In the genomic region with DNA sequence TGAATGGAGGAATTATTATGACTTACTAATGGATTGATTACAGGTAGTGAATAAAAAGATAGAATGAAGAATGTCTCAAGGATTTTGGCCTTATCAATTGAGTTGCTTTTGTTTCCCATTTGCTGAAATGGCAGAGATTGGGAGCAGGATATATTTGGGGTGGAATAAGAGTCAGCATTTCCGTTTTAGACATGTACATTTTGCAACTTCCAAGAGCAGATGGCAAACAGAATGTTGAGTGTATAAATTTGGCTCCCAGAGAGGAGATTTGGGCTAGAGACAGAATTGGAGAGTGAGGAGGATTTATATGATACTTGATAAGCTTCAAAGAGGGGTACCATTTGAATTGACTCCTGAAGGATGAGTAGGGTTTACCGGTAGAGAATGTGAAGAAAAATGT, we compare ENCODE assay signal across 29 cellular contexts.
A peak's percentile ranks its signal among the peaks of the same experiment; 100 is the strongest.
DNase-seq lines count a peak whose midpoint lies in the region; TF ChIP-seq lines count a peak whose summit lies in the region.
"Had no signal": no experiment of that assay in that cellular context is flagged by ENCODE, and none has a peak within 500 bp of the region (broad histone marks: within the 10 kb centered on the region; RNA-seq: fewer than 3 reads in every experiment).

No MANE protein-coding gene starts in this region.

- H3K9me3 ChIP-seq in adipocyte (ENCODE audit: control insufficient read depth, low read length) (no peaks in the 10 kb centered on the region), prostate gland (no peaks in the 10 kb centered on the region)
- H3K9me3 ChIP-seq: BLaER1, SJCRH30 had no signal

- H3K27ac ChIP-seq in ACC112 (ENCODE audit: low read depth, low read length) (peak overlapping the region; percentile 96), prostate gland (no peak overlapping the region)
- H3K27ac ChIP-seq: 22Rv1, BLaER1, HL-60, KMS-11, SJCRH30 had no signal

- H3K4me1 Mint-ChIP-seq in osteocyte (ENCODE audit: unreplicated experiment) = peaks cover 62% of the 10 kb centered on the region
- H3K4me1 Mint-ChIP-seq: CD4-positive, CD25-positive, alpha-beta regulatory T cell; IgD-negative memory B cell had no signal

- H3K9me3 Mint-ChIP-seq in osteocyte (ENCODE audit: unreplicated experiment) = peaks cover 5% of the 10 kb centered on the region
- H3K9me3 Mint-ChIP-seq: GM23338, H9 had no signal

- peak overlapping the region; percentile 84 for H3K27ac Mint-ChIP-seq in osteocyte (ENCODE audit: unreplicated experiment)
- H3K27ac Mint-ChIP-seq: CD4-positive, CD25-positive, alpha-beta regulatory T cell; GM23338; H9; IgD-negative memory B cell had no signal

- no peak for TF ChIP-seq POLR2A in prostate gland (IDR thresholded peaks at IDR 0.05)

- TF ChIP-seq CTCF in fibroblast of mammary gland (conservative IDR thresholded peaks at IDR 0.05; ENCODE audit: control insufficient read depth, insufficient read depth, low read depth, low read length) (no peak), osteocyte (IDR thresholded peaks at IDR 0.05) (no peak), prostate gland (IDR thresholded peaks at IDR 0.05) (no peak)

- H3K4me3 ChIP-seq in ACC112 (ENCODE audit: low read depth, low read length) (no peak overlapping the region), adipocyte (ENCODE audit: low read length) (no peak overlapping the region), fibroblast of mammary gland (ENCODE audit: control insufficient read depth, low read depth, low read length) (no peak overlapping the region), prostate gland (no peak overlapping the region)
- H3K4me3 ChIP-seq: BLaER1, GM23338, SJCRH30 had no signal

- H3K4me3 Mint-ChIP-seq in osteocyte (ENCODE audit: unreplicated experiment) = no peak overlapping the region
- H3K4me3 Mint-ChIP-seq: CD4-positive, CD25-positive, alpha-beta regulatory T cell; GM23338; H9; IgD-negative memory B cell had no signal

- no peaks in the 10 kb centered on the region for H3K27me3 Mint-ChIP-seq in osteocyte (ENCODE audit: unreplicated experiment)
- H3K27me3 Mint-ChIP-seq: CD4-positive, CD25-positive, alpha-beta regulatory T cell; IgD-negative memory B cell had no signal

- 71% methylated on average over 2 of the region's 2 CpGs for WGBS in prostate gland

- DNase-seq in adipocyte (ENCODE audit: low read depth) = no peak
- DNase-seq in fibroblast of mammary gland (ENCODE audit: low read depth) = peak; percentile 36
- no peak for DNase-seq in osteocyte (ENCODE audit: extremely low spot score, unreplicated experiment)
- DNase-seq in NCI-H1048 (lab: John Stamatoyannopoulos, UW) = no peak
- DNase-seq in prostate gland (ENCODE audit: low spot score) = no peak
- DNase-seq in hepatic stellate cell (ENCODE audit: low spot score) = no peak
- DNase-seq in cardiac septum (ENCODE audit: low spot score) = no peak
- DNase-seq: ACHN; CD4-positive, CD25-positive, alpha-beta regulatory T cell; DMS153; DND-41; H9; MM.1S; NCI-H1417; NCI-H1694; NCI-H2029 treated with DMSO at 0.1 percent for 48 hours; NCI-H446 treated with DMSO at 0.1 percent for 48 hours; NCI-H526; NCI-H82; NK-92 treated with Interleukin-12 subunit alpha and Interleukin-12 subunit beta, amount 100 ng/mL, for 24 hours; PC-3; SJCRH30 had no signal

- H3K36me3 Mint-ChIP-seq in osteocyte (ENCODE audit: unreplicated experiment) = no peaks in the 10 kb centered on the region
- H3K36me3 Mint-ChIP-seq: CD4-positive, CD25-positive, alpha-beta regulatory T cell; IgD-negative memory B cell had no signal

- H3K4me1 ChIP-seq in ACC112 (ENCODE audit: control insufficient read depth, insufficient read depth, low read length, unreplicated experiment) (peaks cover 40% of the 10 kb centered on the region), adipocyte (ENCODE audit: control insufficient read depth, insufficient read depth, low read length) (peaks cover 56% of the 10 kb centered on the region), prostate gland (replicated peaks) (no peaks in the 10 kb centered on the region)
- H3K4me1 ChIP-seq: BLaER1 had no signal

- H3K36me3 ChIP-seq in ACC112 (ENCODE audit: insufficient read depth, low read length) (no peaks in the 10 kb centered on the region), adipocyte (ENCODE audit: control insufficient read depth, insufficient read depth, low read length, severe bottlenecking) (no peaks in the 10 kb centered on the region), prostate gland (no peaks in the 10 kb centered on the region)
- H3K36me3 ChIP-seq: BLaER1, SJCRH30 had no signal

- intact Hi-C loops in prostate gland (cut with DNase I) (no loop called here), cardiac septum (cut with DNase I) (no loop called here)

- no peak overlapping the region for H2AFZ ChIP-seq in ACC112 (ENCODE audit: low read length, unreplicated experiment)
- H2AFZ ChIP-seq: GM23338 had no signal

- no peaks in the 10 kb centered on the region for H3K27me3 ChIP-seq in ACC112 (ENCODE audit: insufficient read depth, low read length)
- no peaks in the 10 kb centered on the region for H3K27me3 ChIP-seq in adipocyte (replicated peaks; ENCODE audit: control insufficient read depth, insufficient read depth, low read length)
- peaks cover 4% of the 10 kb centered on the region for H3K27me3 ChIP-seq in prostate gland (replicated peaks; ENCODE audit: insufficient read depth)
- H3K27me3 ChIP-seq: BLaER1, SJCRH30 had no signal

- no peaks in the 10 kb centered on the region for H3K79me2 ChIP-seq in ACC112 (ENCODE audit: control insufficient read depth, insufficient read depth, low read length, unreplicated experiment)

- peak overlapping the region; percentile 3 for H3K9ac ChIP-seq in adipocyte (ENCODE audit: low read length)
- H3K9ac ChIP-seq: BLaER1, KMS-11 had no signal
